In genomic region chr19:11401808-11402543, GRCh38 we compare ENCODE assay signal across 1 cellular context.
TF ChIP-seq lines count a peak whose summit lies in the region.

No MANE protein-coding gene starts in this region.

TF ChIP-seq in HepG2, 621 proteins besides CTCF, POLR2A, EP300 and RAD21:
- TF ChIP-seq NR2F1 (CRISPR knock-in tag; IDR thresholded peaks at IDR 0.05): peak in 1 of 2 experiments; percentile 74; a peak in 2 of 4 replicates
- peak; percentile 77 for TF ChIP-seq NR2C2 (CRISPR knock-in tag; IDR thresholded peaks at IDR 0.05; ENCODE audit: borderline replicate concordance)
- TF ChIP-seq HNF4G (IDR thresholded peaks at IDR 0.05; ENCODE audit: borderline replicate concordance, low read depth, low read length): peak; percentile 38; the same call in 1 of the 2 replicates
- no peak for TF ChIP-seq HNF4G (CRISPR knock-in tag; IDR thresholded peaks at IDR 0.05; ENCODE audit: borderline replicate concordance, low read depth)
- no peak for TF ChIP-seq ZNF17 (CRISPR knock-in tag; IDR thresholded peaks at IDR 0.05)
- no peak for TF ChIP-seq JDP2 (CRISPR knock-in tag; IDR thresholded peaks at IDR 0.05; ENCODE audit: borderline replicate concordance)
- TF ChIP-seq NR2F2 (IDR thresholded peaks at IDR 0.05; ENCODE audit: borderline replicate concordance, low read depth): peak; percentile 60; the same call in 1 of the 2 replicates
- TF ChIP-seq NR2F6 (IDR thresholded peaks at IDR 0.05): peak; percentile 79
- TF ChIP-seq NR2F6 (CRISPR knock-in tag; IDR thresholded peaks at IDR 0.05): no peak
- TF ChIP-seq ZNF329 (CRISPR knock-in tag; IDR thresholded peaks at IDR 0.05; ENCODE audit: low read depth): no peak
- no peak for TF ChIP-seq ZNF235 (CRISPR knock-in tag; IDR thresholded peaks at IDR 0.05; ENCODE audit: borderline replicate concordance)
